In genomic region chr2:119693967-119694366, GRCh38 we compare ENCODE assay signal across 1 cellular context.
TF ChIP-seq lines count a peak whose summit lies in the region.

No MANE protein-coding gene starts in this region.

TF ChIP-seq in HepG2, 621 proteins besides CTCF, POLR2A, EP300 and RAD21 (continued from another document):
- TF ChIP-seq SKI (IDR thresholded peaks at IDR 0.05; ENCODE audit: partially characterized antibody) (no peak), MEF2D (CRISPR knock-in tag; IDR thresholded peaks at IDR 0.05) (no peak), SMARCE1 (IDR thresholded peaks at IDR 0.05; ENCODE audit: borderline replicate concordance) (no peak), HNRNPH1 (optimal IDR thresholded peaks at IDR 0.05; ENCODE audit: low read depth, low read length) (no peak), GABPA (IDR thresholded peaks at IDR 0.05; ENCODE audit: low read depth, low read length) (no peak), GABPA (CRISPR knock-in tag; IDR thresholded peaks at IDR 0.05; ENCODE audit: low read depth) (no peak), PHF21A (CRISPR knock-in tag; IDR thresholded peaks at IDR 0.05) (no peak), IRF2 (CRISPR knock-in tag; IDR thresholded peaks at IDR 0.05) (no peak), ZBTB34 (CRISPR knock-in tag; IDR thresholded peaks at IDR 0.05) (no peak), HOMEZ (CRISPR knock-in tag; IDR thresholded peaks at IDR 0.05; ENCODE audit: low read depth) (no peak), FOXA1 (IDR thresholded peaks at IDR 0.05) (peak; percentile 9; the same call in 1 of the 2 replicates), FOXA1 (CRISPR knock-in tag; IDR thresholded peaks at IDR 0.05) (no peak), ZBTB33 (CRISPR knock-in tag; IDR thresholded peaks at IDR 0.05) (no peak), XBP1 (CRISPR knock-in tag; IDR thresholded peaks at IDR 0.05) (no peak), MTA1 (CRISPR knock-in tag; IDR thresholded peaks at IDR 0.05; ENCODE audit: borderline replicate concordance) (no peak), MLXIP (CRISPR knock-in tag; IDR thresholded peaks at IDR 0.05; ENCODE audit: borderline replicate concordance) (no peak), RFX3 (CRISPR knock-in tag; IDR thresholded peaks at IDR 0.05) (no peak), TIGD3 (CRISPR knock-in tag; IDR thresholded peaks at IDR 0.05; ENCODE audit: borderline replicate concordance) (no peak), CAMTA2 (CRISPR knock-in tag; IDR thresholded peaks at IDR 0.05; ENCODE audit: borderline replicate concordance) (no peak), ZNF784 (CRISPR knock-in tag; IDR thresholded peaks at IDR 0.05; ENCODE audit: borderline replicate concordance) (no peak), ARHGAP35 (CRISPR knock-in tag; IDR thresholded peaks at IDR 0.05; ENCODE audit: borderline replicate concordance) (no peak), TGIF2 (CRISPR knock-in tag; IDR thresholded peaks at IDR 0.05) (no peak)
